ENCODE assay signal across 8 cellular contexts in genomic region chrX:49073641-49074575, GRCh38. TPM values are rescaled to one million over a fixed set of nuclear protein-coding genes. Genes with fewer than 3 reads are reported as not detected.
DNase-seq lines count a peak whose midpoint lies in the region; ATAC-seq and TF ChIP-seq lines count a peak whose summit lies in the region.

Gene PRAF2 (minus strand): TSS chrX:49074002. CDS start chrX:49073987, 15 bp downstream.

- H3K4me3 Mint-ChIP-seq in T-helper 1 cell treated with Interleukin-12 subunit alpha and Interleukin-12 subunit beta and Interleukin-4 antibody, amounts not matched to agents 30 μg/mL and 1 μg/mL, for 36 hours: peak within 1 kb of the TSS; percentile 81

- H3K9me3 Mint-ChIP-seq in T-helper 1 cell treated with Interleukin-12 subunit alpha and Interleukin-12 subunit beta and Interleukin-4 antibody, amounts not matched to agents 30 μg/mL and 1 μg/mL, for 36 hours: no peaks in the 10 kb centered on the region

- H3K4me1 ChIP-seq in HEK293 (ENCODE audit: control insufficient read depth, insufficient read depth, low read length) (peaks cover 4% of the 10 kb centered on the region; the same call in 1 of the 2 replicates), ascending aorta (peaks cover 0 to 5% of the 10 kb centered on the region in 2 donors), prostate gland (replicated peaks) (no peaks in the 10 kb centered on the region), urinary bladder (ENCODE audit: insufficient read depth) (peaks cover 1% of the 10 kb centered on the region)

- peak within 1 kb of the TSS; percentile 54 for H3K27ac ChIP-seq in HEK293 (ENCODE audit: extremely low read depth, low read depth, low read length)
- peak within 1 kb of the TSS; percentile 79 to 86 for H3K27ac ChIP-seq in ascending aorta
- peak within 1 kb of the TSS; percentile 42 to 58 for H3K27ac ChIP-seq in prostate gland
- H3K27ac ChIP-seq in urinary bladder (ENCODE audit: low read depth): peak within 1 kb of the TSS; percentile 62

- 2% methylated on average over 25 of the region's 61 CpGs for WGBS in prostate gland
- under 1% methylated on average over 61 of the region's 61 CpGs for WGBS in urinary bladder

- peak; percentile 90 for ATAC-seq in left ventricle myocardium superior

- TF ChIP-seq CTCF in HEK293 (tag by site-specific recombination; IDR thresholded peaks at IDR 0.05) (peak; percentile 55), ascending aorta (IDR thresholded peaks at IDR 0.05) (no peak), prostate gland (IDR thresholded peaks at IDR 0.05) (peak in 1 of 4 experiments; percentile 40)

- H3K27me3 ChIP-seq in ascending aorta (no peaks in the 10 kb centered on the region), prostate gland (replicated peaks; ENCODE audit: insufficient read depth) (no peaks in the 10 kb centered on the region)

- intact Hi-C loops in ascending aorta (cut with DNase I): loop anchor here (2.0 kb wide), 1 partner anchor 31 kb away; the partner anchor contains the start of gene TFE3
- intact Hi-C loops in left ventricle myocardium superior (cut with micrococcal nuclease): no loop called here
- intact Hi-C loops in prostate gland (cut with DNase I): no loop called here

- H3K9me3 ChIP-seq in HEK293 (ENCODE audit: control insufficient read depth, insufficient read depth, low read depth, low read length) (no peaks in the 10 kb centered on the region), ascending aorta (no peaks in the 10 kb centered on the region), prostate gland (no peaks in the 10 kb centered on the region)

- CTCF ChIA-PET in HEK293 (lab: Yijun Ruan, JAX): interaction anchor here (0.7 kb wide), 1 partner anchor 493 kb away, joined by 5 read pairs; no protein-coding TSS in a partner anchor

- H3K27me3 Mint-ChIP-seq in T-helper 1 cell treated with Interleukin-12 subunit alpha and Interleukin-12 subunit beta and Interleukin-4 antibody, amounts not matched to agents 30 μg/mL and 1 μg/mL, for 36 hours (ENCODE audit: low read depth): no peaks in the 10 kb centered on the region

- peak; percentile 97 for DNase-seq in ELF-1 (ENCODE audit: low read depth, low spot score)
- peak; percentile 36 for DNase-seq in NCI-H1436 treated with DMSO at 0.1 percent for 48 hours (lab: John Stamatoyannopoulos, UW)
- DNase-seq in ascending aorta (ENCODE audit: low spot score in 2 of 2): peak; percentile 79 to 97
- peak; percentile 94 for DNase-seq in left ventricle myocardium superior
- peak; percentile 91 for DNase-seq in prostate gland (ENCODE audit: low spot score)

- peak within 1 kb of the TSS; percentile 72 for H3K27ac Mint-ChIP-seq in T-helper 1 cell treated with Interleukin-12 subunit alpha and Interleukin-12 subunit beta and Interleukin-4 antibody, amounts not matched to agents 30 μg/mL and 1 μg/mL, for 36 hours

- H3K4me3 ChIP-seq in HEK293 (ENCODE audit: low read depth, low read length) (peak within 1 kb of the TSS; percentile 47), ascending aorta (peak within 1 kb of the TSS; percentile 63 to 72), prostate gland (peak within 1 kb of the TSS; percentile 31 to 34), urinary bladder (ENCODE audit: low read depth, low read length) (peak within 1 kb of the TSS; percentile 46)

- H3K36me3 ChIP-seq in HEK293 (ENCODE audit: control insufficient read depth in 2 of 2, insufficient read depth in 1 of 2, low read length in 2 of 2): peaks cover 0 to 50% of the 10 kb centered on the region in 2 experiments; a peak in 1 of 3 replicates
- H3K36me3 ChIP-seq in ascending aorta: peaks cover 9 to 13% of the 10 kb centered on the region in 2 donors
- H3K36me3 ChIP-seq in prostate gland: no peaks in the 10 kb centered on the region
- H3K36me3 ChIP-seq in urinary bladder (ENCODE audit: insufficient read depth): peaks cover 6% of the 10 kb centered on the region

- H3K36me3 Mint-ChIP-seq in T-helper 1 cell treated with Interleukin-12 subunit alpha and Interleukin-12 subunit beta and Interleukin-4 antibody, amounts not matched to agents 30 μg/mL and 1 μg/mL, for 36 hours (ENCODE audit: low read depth): peaks cover 24% of the 10 kb centered on the region

- peak; percentile 57 for TF ChIP-seq POLR2A in prostate gland (IDR thresholded peaks at IDR 0.05)

- peaks cover 16% of the 10 kb centered on the region for H3K4me1 Mint-ChIP-seq in T-helper 1 cell treated with Interleukin-12 subunit alpha and Interleukin-12 subunit beta and Interleukin-4 antibody, amounts not matched to agents 30 μg/mL and 1 μg/mL, for 36 hours (ENCODE audit: low read depth)

- POLR2A ChIA-PET in HEK293 (lab: Yijun Ruan, JAX): interaction anchor here (0.6 kb wide), 1 partner anchor 21 kb away, joined by 3 read pairs; no protein-coding TSS in a partner anchor

TF ChIP-seq in HEK293, 187 proteins besides CTCF, POLR2A, EP300 and RAD21 (continues in another document):
- TF ChIP-seq SP2 (tag by site-specific recombination; IDR thresholded peaks at IDR 0.05) (peak; percentile 79), ZSCAN30 (tag by site-specific recombination; IDR thresholded peaks at IDR 0.05) (0 out of 2 replicates have a peak, but pooled peaks have one; percentile 48), GLIS2 (tag by site-specific recombination; IDR thresholded peaks at IDR 0.05) (peak; percentile 80), ZNF670 (tag by site-specific recombination; IDR thresholded peaks at IDR 0.05; ENCODE audit: low read depth) (no peak), ZNF785 (tag by site-specific recombination; IDR thresholded peaks at IDR 0.05) (no peak), ZIC2 (tag by site-specific recombination; IDR thresholded peaks at IDR 0.05) (peak; percentile 35), ZBTB17 (tag by site-specific recombination; IDR thresholded peaks at IDR 0.05) (peak; percentile 78), ZNF324 (tag by site-specific recombination; IDR thresholded peaks at IDR 0.05) (0 out of 2 replicates have a peak, but pooled peaks have one; percentile 31), PATZ1 (tag by site-specific recombination; IDR thresholded peaks at IDR 0.05) (peak; percentile 31), ZNF76 (tag by site-specific recombination; IDR thresholded peaks at IDR 0.05; ENCODE audit: borderline replicate concordance, low read depth) (peak; percentile 98), ZBTB8A (tag by site-specific recombination; IDR thresholded peaks at IDR 0.05) (peak; percentile 4; the same call in 1 of the 2 replicates), ZSCAN5A (tag by site-specific recombination; IDR thresholded peaks at IDR 0.05) (no peak), KLF17 (tag by site-specific recombination; IDR thresholded peaks at IDR 0.05) (peak; percentile 51; the same call in 1 of the 2 replicates), ZNF341 (tag by site-specific recombination; IDR thresholded peaks at IDR 0.05; ENCODE audit: low read depth) (peak; percentile 90), ZBTB7A (tag by site-specific recombination; IDR thresholded peaks at IDR 0.05; ENCODE audit: low read depth) (no peak), GLIS1 (tag by site-specific recombination; IDR thresholded peaks at IDR 0.05) (peak; percentile 54), ZBTB48 (tag by site-specific recombination; IDR thresholded peaks at IDR 0.05) (peak; percentile 73), ZXDB (tag by site-specific recombination; IDR thresholded peaks at IDR 0.05) (peak; percentile 97)

RNA-seq across cellular contexts. Expression of gene PRAF2, which starts in this region (rescaled TPM):
- total RNA-seq in ascending aorta (48.4 TPM), left ventricle myocardium superior (6.3 TPM), prostate gland (10 to 100 TPM; 13.9 to 42.9 TPM), urinary bladder (4.3 TPM)
- polyA plus RNA-seq in urinary bladder: 44.0 TPM

Comparison
In these comparisons a context has a peak if more than half of its experiments do, and no peak if none do; other contexts are left out.
1. Peak in every context shown above with its lines: DNase-seq, ATAC-seq, H3K4me3 ChIP-seq and H3K27ac ChIP-seq.
2. DNase-seq: peak in every context shown above with its lines; median percentile 97 in ELF-1; 94 in left ventricle myocardium superior; 91 in prostate gland; 88 in ascending aorta; 36 in NCI-H1436 treated with DMSO at 0.1 percent for 48 hours.